ENCODE assay signal across 7 cellular contexts in genomic region chr9:35954942-35955546, GRCh38. TPM values are rescaled to one million over a fixed set of nuclear protein-coding genes. Genes with fewer than 3 reads are reported as not detected.
DNase-seq lines count a peak whose midpoint lies in the region; ATAC-seq, FAIRE-seq and TF ChIP-seq lines count a peak whose summit lies in the region.

No MANE protein-coding gene starts in this region.

- H3K4me1 ChIP-seq in PC-9 (replicated peaks; ENCODE audit: insufficient read depth) = peaks cover 13% of the 10 kb centered on the region

- peaks cover 8% of the 10 kb centered on the region; the same call in 1 of the 2 replicates for H3F3A ChIP-seq in PC-9 (ENCODE audit: insufficient read depth, low read depth)

- CTCF ChIA-PET in PC-9 (lab: Charles Lee) = interaction anchor here (0.6 to 0.8 kb wide), 3 partner anchors 10 to 81 kb away, joined by 5 to 11 read pairs (median 6); partner anchors contain the start of gene RECK

- H3K36me3 ChIP-seq in PC-9 (ENCODE audit: low read depth) = no peaks in the 10 kb centered on the region

- no peaks in the 10 kb centered on the region for H3K79me2 ChIP-seq in PC-9 (ENCODE audit: low read depth)

- no peak overlapping the region for H3K27ac ChIP-seq in PC-9

- H3K9me3 ChIP-seq in PC-9 (ENCODE audit: insufficient read depth, low read depth) = no peaks in the 10 kb centered on the region

- H2AFZ ChIP-seq in PC-9 = no peak overlapping the region

- H3K27me3 ChIP-seq in PC-9 (ENCODE audit: insufficient read depth, low read depth) = no peaks in the 10 kb centered on the region

- no peaks in the 10 kb centered on the region for H3K9me2 ChIP-seq in PC-9 (ENCODE audit: insufficient read depth)

- intact Hi-C loops in PC-9 (cut with micrococcal nuclease; ENCODE audit: unreplicated experiment) (loop anchor here (1.0 to 5.0 kb wide), 2 partner anchors 68 to 147 kb away; no protein-coding TSS in a partner anchor), left ventricle myocardium superior (cut with micrococcal nuclease) (loop anchor here (5.0 kb wide), 1 partner anchor 62 kb away; no protein-coding TSS in a partner anchor)

- no peak overlapping the region for H3K4me2 ChIP-seq in PC-9

- POLR2A ChIA-PET in PC-9 (lab: Charles Lee; ENCODE audit: unreplicated experiment) = interaction anchor here (0.7 kb wide), 1 partner anchor 320 kb away, joined by 5 read pairs; no protein-coding TSS in a partner anchor

- FAIRE-seq in G401.6 (lab: Jason Lieb, UNC) = peak; percentile 92

- DNase-seq in Kasumi-1 (lab: John Stamatoyannopoulos, UW) = peak; percentile 84 to 94
- DNase-seq in PC-9 = peak; percentile 30 to 56
- peak; percentile 45 for DNase-seq in amniotic stem cell (lab: John Stamatoyannopoulos, UW)
- DNase-seq in left ventricle myocardium superior = no peak
- peak; percentile 30 for DNase-seq in retinal pigment epithelial cell (ENCODE audit: low read depth)
- no peak for DNase-seq in NCI-H1048 (lab: John Stamatoyannopoulos, UW)

- BruUV-seq in PC-9 (replicated peaks; lab: Mats Ljungman, UMichigan) = no TSS peak

- peak; percentile 80 for ATAC-seq in left ventricle myocardium superior

- TF ChIP-seq CTCF in PC-9 (conservative IDR thresholded peaks at IDR 0.05) (peak; percentile 77), retinal pigment epithelial cell (conservative IDR thresholded peaks at IDR 0.05; ENCODE audit: low read depth, low read length) (peak; percentile 91)

- H4K20me1 ChIP-seq in PC-9 (ENCODE audit: insufficient read depth) = no peaks in the 10 kb centered on the region

- H3K4me3 ChIP-seq in PC-9 (no peak overlapping the region), retinal pigment epithelial cell (ENCODE audit: low read length) (no peak overlapping the region)

RNA-seq across cellular contexts. Expression of gene OR2S2, which starts 2.9 kb away (rescaled TPM):
- not detected in 2 replicates for total RNA-seq in PC-9 (2021)
- not detected for total RNA-seq in left ventricle myocardium superior

RNA-seq across cellular contexts. Expression of gene SPAAR, which starts 45.8 kb away (rescaled TPM):
- 0.72 and 0.73 TPM in 2 replicates for total RNA-seq in PC-9 (2021)
- 9.8 TPM for total RNA-seq in left ventricle myocardium superior

RNA-seq across cellular contexts. Expression of gene HRCT1, which starts 49.0 kb away (rescaled TPM):
- 2.0 and 3.6 TPM in 2 replicates for total RNA-seq in PC-9 (2021)
- total RNA-seq in left ventricle myocardium superior = 9.0 TPM

Comparison
In these comparisons a context has a peak if more than half of its experiments do, and no peak if none do; other contexts are left out.
1. DNase-seq: peak in Kasumi-1 (2 of 2), PC-9 (2 of 2), amniotic stem cell (single experiment) and retinal pigment epithelial cell (single experiment); none in left ventricle myocardium superior (single experiment) and NCI-H1048 (single experiment).